Comparison of ENCODE assay signal across 11 cellular contexts in the genomic region with DNA sequence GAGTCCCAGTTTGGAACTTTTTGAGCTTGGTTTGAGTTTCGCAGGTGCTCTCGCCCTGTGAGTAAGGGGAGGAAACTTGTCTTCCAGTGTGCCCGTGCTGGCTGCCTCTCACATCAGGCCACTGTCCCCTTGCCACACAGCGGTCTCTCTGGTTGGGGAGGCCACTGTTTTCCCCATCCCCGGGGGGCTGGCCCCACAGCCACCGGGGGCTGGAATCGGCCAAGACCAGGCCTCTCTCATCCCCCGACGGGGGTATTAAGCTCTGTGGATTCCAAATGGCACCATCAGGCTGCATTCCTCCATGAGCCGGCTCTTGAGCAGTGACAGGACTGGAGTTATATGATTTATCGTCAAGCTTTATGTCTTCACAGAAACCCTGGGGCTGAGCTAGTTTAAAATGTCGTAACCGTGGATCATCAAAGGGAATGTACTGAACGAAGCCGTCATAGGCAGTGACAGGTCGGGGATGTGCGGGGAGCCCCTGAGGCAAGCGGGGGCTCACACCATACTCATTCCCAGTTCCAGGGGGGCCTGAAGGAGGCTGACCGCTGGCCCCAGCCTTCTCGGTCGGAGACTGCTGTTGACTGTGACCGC. TPM values are rescaled to one million over a fixed set of nuclear protein-coding genes. Genes with fewer than 3 reads are reported as not detected.
A peak's percentile ranks its signal among the peaks of the same experiment; 100 is the strongest.
DNase-seq lines count a peak whose midpoint lies in the region; ATAC-seq and TF ChIP-seq lines count a peak whose summit lies in the region.
"Had no signal": no experiment of that assay in that cellular context is flagged by ENCODE, and none has a peak within 500 bp of the region (broad histone marks: within the 10 kb centered on the region; RNA-seq: fewer than 3 reads in every experiment).

No MANE protein-coding gene starts in this region.

- TF ChIP-seq POLR2A in uterus (IDR thresholded peaks at IDR 0.05): peak in 1 of 2 donors; percentile 2

- no peak for DNase-seq in heart right ventricle
- no peak for DNase-seq in Right ventricle myocardium inferior (ENCODE audit: missing footprints)
- DNase-seq in dermis blood vessel endothelial cell: peak; percentile 39
- no peak for DNase-seq in naive thymus-derived CD8-positive, alpha-beta T cell
- no peak for DNase-seq in uterus
- no peak for DNase-seq in activated CD4-positive, alpha-beta T cell treated with anti-CD3 and anti-CD28 coated beads, Interleukin-2, amount 10 ng/mL, durations not matched to agents 7 days and 5 days
- DNase-seq: hypothalamus, NCI-H2107, OCI-M1 had no signal

- ATAC-seq in heart right ventricle: peak in 1 of 8 donors; percentile 11
- ATAC-seq in Right ventricle myocardium inferior: no peak
- ATAC-seq in naive thymus-derived CD8-positive, alpha-beta T cell: no peak
- ATAC-seq in HG03442 (IDR thresholded peaks at IDR 0.05; ENCODE audit: unreplicated experiment): no peak
- no peak for ATAC-seq in HG03196 (IDR thresholded peaks at IDR 0.05; ENCODE audit: unreplicated experiment)

- H3K4me1 Mint-ChIP-seq in naive thymus-derived CD8-positive, alpha-beta T cell: peaks cover 26 to 45% (median 39%) of the 10 kb centered on the region in 4 donors
- H3K4me1 Mint-ChIP-seq in activated CD4-positive, alpha-beta T cell treated with anti-CD3 and anti-CD28 coated beads, Interleukin-2, amount 10 ng/mL, durations not matched to agents 7 days and 5 days: peaks cover 40% of the 10 kb centered on the region

- H3K36me3 ChIP-seq in heart right ventricle (peaks cover 0 to 59% (median 0%) of the 10 kb centered on the region in 9 donors), uterus (no peaks in the 10 kb centered on the region)

- peak overlapping the region in 3 of 10 donors; percentile 47 to 90 (median 86) for H3K27ac Mint-ChIP-seq in naive thymus-derived CD8-positive, alpha-beta T cell
- no peak overlapping the region for H3K27ac Mint-ChIP-seq in activated CD4-positive, alpha-beta T cell treated with anti-CD3 and anti-CD28 coated beads, Interleukin-2, amount 10 ng/mL, durations not matched to agents 7 days and 5 days

- TF ChIP-seq CTCF in heart right ventricle (IDR thresholded peaks at IDR 0.05) (no peak), uterus (IDR thresholded peaks at IDR 0.05) (no peak)

- peaks cover 0 to 3% (median 0%) of the 10 kb centered on the region in 9 donors for H3K9me3 Mint-ChIP-seq in naive thymus-derived CD8-positive, alpha-beta T cell
- H3K9me3 Mint-ChIP-seq in activated CD4-positive, alpha-beta T cell treated with anti-CD3 and anti-CD28 coated beads, Interleukin-2, amount 10 ng/mL, durations not matched to agents 7 days and 5 days: no peaks in the 10 kb centered on the region

- H3K27me3 ChIP-seq in heart right ventricle: peaks cover 0 to 23% (median under 1%) of the 10 kb centered on the region in 7 donors
- H3K27me3 ChIP-seq in uterus: no peaks in the 10 kb centered on the region

- peaks cover 41 to 81% (median 62%) of the 10 kb centered on the region in 5 donors for H3K27me3 Mint-ChIP-seq in naive thymus-derived CD8-positive, alpha-beta T cell
- peaks cover 70% of the 10 kb centered on the region for H3K27me3 Mint-ChIP-seq in activated CD4-positive, alpha-beta T cell treated with anti-CD3 and anti-CD28 coated beads, Interleukin-2, amount 10 ng/mL, durations not matched to agents 7 days and 5 days

- H3K27ac ChIP-seq in heart right ventricle (peak overlapping the region in 9 of 10 donors; percentile 51 to 83 (median 75)), uterus (peak overlapping the region; percentile 65 to 67)

- intact Hi-C loops in heart right ventricle (cut with DNase I): loop anchor here in 3 of 10 donors (5.0 to 10.0 kb wide), 2 partner anchors 156 to 159 kb away; no protein-coding TSS in a partner anchor
- intact Hi-C loops in Right ventricle myocardium inferior (cut with DNase I): loop anchor here (10.0 kb wide), 1 partner anchor 156 kb away; no protein-coding TSS in a partner anchor
- intact Hi-C loops in uterus (cut with DNase I; ENCODE audit: low total_unique reads): no loop called here

- CTCF ChIA-PET in activated CD4-positive, alpha-beta T cell treated with anti-CD3 and anti-CD28 coated beads, Interleukin-2, amount 10 ng/mL, durations not matched to agents 7 days and 5 days (lab: Charles Lee): interaction anchor here (1.2 to 2.0 kb wide), 3 partner anchors 14 to 29 kb away, joined by 3 to 11 read pairs (median 5); no protein-coding TSS in a partner anchor

- H3K4me3 Mint-ChIP-seq in naive thymus-derived CD8-positive, alpha-beta T cell: peak overlapping the region in 8 of 10 donors; percentile 61 to 88 (median 84)
- H3K4me3 Mint-ChIP-seq in activated CD4-positive, alpha-beta T cell treated with anti-CD3 and anti-CD28 coated beads, Interleukin-2, amount 10 ng/mL, durations not matched to agents 7 days and 5 days: no peak overlapping the region

- no peaks in the 10 kb centered on the region for H3K36me3 Mint-ChIP-seq in naive thymus-derived CD8-positive, alpha-beta T cell
- H3K36me3 Mint-ChIP-seq in activated CD4-positive, alpha-beta T cell treated with anti-CD3 and anti-CD28 coated beads, Interleukin-2, amount 10 ng/mL, durations not matched to agents 7 days and 5 days (ENCODE audit: low read depth): peaks cover 4% of the 10 kb centered on the region

- H3K4me1 ChIP-seq in heart right ventricle (peaks cover 17 to 62% (median 44%) of the 10 kb centered on the region in 9 donors), uterus (peaks cover 3 to 11% of the 10 kb centered on the region in 2 donors)

- POLR2A ChIA-PET in naive thymus-derived CD8-positive, alpha-beta T cell (lab: Charles Lee): interaction anchor here (0.9 kb wide), 1 partner anchor 17 kb away, joined by 3 read pairs; no protein-coding TSS in a partner anchor
- POLR2A ChIA-PET in activated CD4-positive, alpha-beta T cell treated with anti-CD3 and anti-CD28 coated beads, Interleukin-2, amount 10 ng/mL, durations not matched to agents 7 days and 5 days (lab: Charles Lee): no interaction called here

- H3K9me3 ChIP-seq in heart right ventricle (no peaks in the 10 kb centered on the region), uterus (no peaks in the 10 kb centered on the region)

- WGBS in heart right ventricle, 2 donors: 76 to 78% methylated on average over 22 of the region's 22 CpGs

- no peak overlapping the region for H3K4me3 ChIP-seq in heart right ventricle
- H3K4me3 ChIP-seq in uterus: no peak overlapping the region

RNA-seq across cellular contexts. Expression of gene JCAD, which starts 30.8 kb away (rescaled TPM):
- total RNA-seq in heart right ventricle (10 to 100 TPM; 16.5 to 39.8 (median 21.4) TPM), Right ventricle myocardium inferior (25.6 TPM), dermis blood vessel endothelial cell (74.7 and 96.4 TPM in 2 replicates), uterus (10 to 100 TPM; 25.6 to 99.1 (median 49.9) TPM)
- polyA plus RNA-seq in heart right ventricle: 10 to 100 TPM in 1 of 2 donors, 1 to 10 TPM in 1; 7.7 to 13.0 TPM
- total RNA-seq in naive thymus-derived CD8-positive, alpha-beta T cell: not detected
- polyA plus RNA-seq in naive thymus-derived CD8-positive, alpha-beta T cell: not detected
- total RNA-seq in activated CD4-positive, alpha-beta T cell treated with anti-CD3 and anti-CD28 coated beads, Interleukin-2, amount 10 ng/mL, durations not matched to agents 7 days and 5 days: under 1 TPM in 1 of 2 experiments, not detected in 1; 0.12 TPM

Comparison
In these comparisons a context has a peak if more than half of its experiments do, and no peak if none do; other contexts are left out.
1. RNA of gene JCAD, which starts 30.8 kb away (total RNA-seq): 74.7 to 96.4 TPM in dermis blood vessel endothelial cell, 25.6 to 99.1 TPM in uterus, 25.6 TPM in Right ventricle myocardium inferior (single experiment) and 16.5 to 39.8 TPM in heart right ventricle; 0.12 TPM in activated CD4-positive, alpha-beta T cell treated with anti-CD3 and anti-CD28 coated beads, Interleukin-2, amount 10 ng/mL, durations not matched to agents 7 days and 5 days and not detected in naive thymus-derived CD8-positive, alpha-beta T cell; every median in the first group is over 10 times any median in the second.